In the genomic region with DNA sequence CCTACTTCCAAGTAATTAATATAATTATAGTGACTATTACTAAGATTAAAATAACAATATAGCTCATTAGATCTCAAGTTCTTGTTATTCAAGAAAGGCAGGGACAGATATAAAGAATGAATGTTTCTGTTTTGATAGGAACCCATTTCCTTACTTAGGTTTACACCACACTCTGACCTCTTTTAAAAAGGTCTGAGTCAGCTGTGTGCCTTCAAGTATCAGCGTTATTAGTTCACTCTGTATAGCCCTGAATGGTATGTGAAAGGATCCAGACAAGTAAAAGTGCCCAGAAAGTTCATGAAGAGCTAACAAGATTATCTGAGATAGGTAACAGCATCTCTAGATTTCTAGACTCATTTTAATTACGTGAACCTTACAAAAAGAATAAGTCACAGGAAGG, we compare ENCODE assay signal across 29 cellular contexts. TPM values are rescaled to one million over a fixed set of nuclear protein-coding genes. Genes with fewer than 3 reads are reported as not detected.
DNase-seq lines count a peak whose midpoint lies in the region.
"Had no signal": no experiment of that assay in that cellular context is flagged by ENCODE, and none has a peak within 500 bp of the region (broad histone marks: within the 10 kb centered on the region; RNA-seq: fewer than 3 reads in every experiment).

No MANE protein-coding gene starts in this region.

- no peaks in the 10 kb centered on the region for H3K9me3 Mint-ChIP-seq in activated CD4-positive, alpha-beta T cell treated with anti-CD3 and anti-CD28 coated beads, Interleukin-2, amount 10 ng/mL, durations not matched to agents 24 days and 14 days
- H3K9me3 Mint-ChIP-seq: activated CD4-positive, alpha-beta memory T cell treated with anti-CD3 and anti-CD28 coated beads for 36 hours; activated naive CD4-positive, alpha-beta T cell treated with anti-CD3 and anti-CD28 coated beads for 36 hours; CD4-positive, CD25-positive, alpha-beta regulatory T cell; IgD-negative memory B cell; neural progenitor cell; stimulated activated naive CD8-positive, alpha-beta T cell treated with anti-CD3 and anti-CD28 coated beads, Interleukin-15, amount 100 ng/mL, for 72 hours had no signal

- no peak overlapping the region for H3K4me3 Mint-ChIP-seq in activated CD4-positive, alpha-beta T cell treated with anti-CD3 and anti-CD28 coated beads, Interleukin-2, amount 10 ng/mL, durations not matched to agents 24 days and 14 days
- H3K4me3 Mint-ChIP-seq: activated CD4-positive, alpha-beta memory T cell treated with anti-CD3 and anti-CD28 coated beads for 36 hours; activated naive CD4-positive, alpha-beta T cell treated with anti-CD3 and anti-CD28 coated beads for 36 hours; CD4-positive, CD25-positive, alpha-beta regulatory T cell; IgD-negative memory B cell; neural progenitor cell; stimulated activated naive CD8-positive, alpha-beta T cell treated with anti-CD3 and anti-CD28 coated beads, Interleukin-15, amount 100 ng/mL, for 72 hours had no signal

- H3K27ac Mint-ChIP-seq in activated CD4-positive, alpha-beta T cell treated with anti-CD3 and anti-CD28 coated beads, Interleukin-2, amount 10 ng/mL, durations not matched to agents 24 days and 14 days = no peak overlapping the region
- H3K27ac Mint-ChIP-seq: activated CD4-positive, alpha-beta memory T cell treated with anti-CD3 and anti-CD28 coated beads for 36 hours; activated naive CD4-positive, alpha-beta T cell treated with anti-CD3 and anti-CD28 coated beads for 36 hours; IgD-negative memory B cell; neural progenitor cell had no signal

- H3K36me3 Mint-ChIP-seq in activated CD4-positive, alpha-beta T cell treated with anti-CD3 and anti-CD28 coated beads, Interleukin-2, amount 10 ng/mL, durations not matched to agents 24 days and 14 days (ENCODE audit: low read depth) = peaks cover 40% of the 10 kb centered on the region
- H3K36me3 Mint-ChIP-seq: IgD-negative memory B cell had no signal

- in situ Hi-C loops in Caki2 (cut with HindIII; ENCODE audit: low pct_unique_long_range_greater_than_20kb, low sequenced_read_pairs) = no loop called here

- H3K27me3 Mint-ChIP-seq in activated CD4-positive, alpha-beta T cell treated with anti-CD3 and anti-CD28 coated beads, Interleukin-2, amount 10 ng/mL, durations not matched to agents 24 days and 14 days = no peaks in the 10 kb centered on the region
- H3K27me3 Mint-ChIP-seq: activated CD4-positive, alpha-beta memory T cell treated with anti-CD3 and anti-CD28 coated beads for 36 hours; CD4-positive, CD25-positive, alpha-beta regulatory T cell; IgD-negative memory B cell; stimulated activated naive CD8-positive, alpha-beta T cell treated with anti-CD3 and anti-CD28 coated beads, Interleukin-15, amount 100 ng/mL, for 72 hours had no signal

- DNase-seq in Caki2 (ENCODE audit: low read depth) (peak; percentile 36), LHCN-M2 (ENCODE audit: low read depth) (peak; percentile 40), dermis blood vessel endothelial cell (peak; percentile 7), iris pigment epithelial cell (ENCODE audit: low read depth) (peak; percentile 79), NCI-H2107 (lab: John Stamatoyannopoulos, UW) (no peak), DMS79 (lab: John Stamatoyannopoulos, UW) (no peak), NCI-H1417 (lab: John Stamatoyannopoulos, UW) (no peak)
- DNase-seq in activated CD4-positive, alpha-beta T cell treated with anti-CD3 and anti-CD28 coated beads, Interleukin-2, amount 10 ng/mL, durations not matched to agents 24 days and 14 days = no peak
- DNase-seq: activated CD4-positive, alpha-beta memory T cell treated with anti-CD3 and anti-CD28 coated beads for 36 hours; activated naive CD4-positive, alpha-beta T cell treated with anti-CD3 and anti-CD28 coated beads for 36 hours; activated T-cell treated with anti-CD3 and anti-CD28 coated beads for 4 hours; aorta; colonic mucosa; DMS79 treated with DMSO at 0.1 percent for 48 hours; gastrocnemius medialis; GOT3; midbrain; NCI-H1930; NCI-H226; NCI-H774; SHP77 treated with DMSO at 0.1 percent for 48 hours; stimulated activated naive CD8-positive, alpha-beta T cell treated with anti-CD3 and anti-CD28 coated beads, Interleukin-15, amount 100 ng/mL, for 72 hours; T-helper 1 cell; transverse colon had no signal

- intact Hi-C loops in activated CD4-positive, alpha-beta T cell treated with anti-CD3 and anti-CD28 coated beads, Interleukin-2, amount 10 ng/mL, durations not matched to agents 24 days and 14 days (cut with micrococcal nuclease) = no loop called here

- peaks cover 9% of the 10 kb centered on the region for H3K4me1 Mint-ChIP-seq in activated CD4-positive, alpha-beta T cell treated with anti-CD3 and anti-CD28 coated beads, Interleukin-2, amount 10 ng/mL, durations not matched to agents 24 days and 14 days
- H3K4me1 Mint-ChIP-seq: neural progenitor cell had no signal

RNA-seq across cellular contexts. Expression of gene PDCD10, which starts 28.9 kb away (rescaled TPM):
- 86.4 and 87.7 TPM in 2 replicates for total RNA-seq in Caki2 (2014; rRNA removed; shearing (Covaris generic); ENCODE audit: low replicate concordance)
- total RNA-seq in LHCN-M2 (2014; rRNA removed) (55.9 and 58.8 TPM in 2 replicates), dermis blood vessel endothelial cell (82.9 and 116 TPM in 2 replicates)
- polyA plus RNA-seq in LHCN-M2 (2012) = 25.2 TPM
- total RNA-seq in activated CD4-positive, alpha-beta T cell treated with anti-CD3 and anti-CD28 coated beads, Interleukin-2, amount 10 ng/mL, durations not matched to agents 24 days and 14 days = 73.9 and 76.1 TPM in 2 replicates

RNA-seq across cellular contexts. Expression of gene SERPINI1, which starts 29.7 kb away (rescaled TPM):
- 0.51 and 2.5 TPM in 2 replicates for total RNA-seq in Caki2 (2014; rRNA removed; shearing (Covaris generic); ENCODE audit: low replicate concordance)
- total RNA-seq in LHCN-M2 (2014; rRNA removed) = 1.2 and 1.9 TPM in 2 replicates
- polyA plus RNA-seq in LHCN-M2 (2012) = 0.44 TPM
- total RNA-seq in dermis blood vessel endothelial cell = 1.5 and 2.3 TPM in 2 replicates
- 0.49 and 0.57 TPM in 2 replicates for total RNA-seq in activated CD4-positive, alpha-beta T cell treated with anti-CD3 and anti-CD28 coated beads, Interleukin-2, amount 10 ng/mL, durations not matched to agents 24 days and 14 days

RNA-seq across cellular contexts. Expression of gene WDR49, which starts 52.1 kb away (rescaled TPM):
- total RNA-seq in Caki2 (2014; rRNA removed; shearing (Covaris generic); ENCODE audit: low replicate concordance) = 1.2 TPM in 1 of 2 replicates, not detected in the other
- total RNA-seq in LHCN-M2 (2014; rRNA removed) (not detected in 2 replicates), dermis blood vessel endothelial cell (0.09 and 0.51 TPM in 2 replicates)
- not detected for polyA plus RNA-seq in LHCN-M2 (2012)
- total RNA-seq in activated CD4-positive, alpha-beta T cell treated with anti-CD3 and anti-CD28 coated beads, Interleukin-2, amount 10 ng/mL, durations not matched to agents 24 days and 14 days = 0.09 and 0.12 TPM in 2 replicates
- total RNA-seq: activated CD4-positive, alpha-beta memory T cell treated with anti-CD3 and anti-CD28 coated beads for 36 hours; activated naive CD4-positive, alpha-beta T cell treated with anti-CD3 and anti-CD28 coated beads for 36 hours; left lobe of liver; OCI-LY7 had no signal
- polyA plus RNA-seq: CD4-positive, CD25-positive, alpha-beta regulatory T cell; IgD-negative memory B cell had no signal

Comparison
In these comparisons a context has a peak if more than half of its experiments do, and no peak if none do; other contexts are left out.
1. DNase-seq: peak in Caki2 (single experiment), LHCN-M2 (single experiment), dermis blood vessel endothelial cell (single experiment) and iris pigment epithelial cell (single experiment); none in activated CD4-positive, alpha-beta T cell treated with anti-CD3 and anti-CD28 coated beads, Interleukin-2, amount 10 ng/mL, durations not matched to agents 24 days and 14 days (single experiment), NCI-H2107 (single experiment), DMS79 (single experiment) and NCI-H1417 (0 of 3).